8 cellular contexts compared by ENCODE assay signal in the genomic region with DNA sequence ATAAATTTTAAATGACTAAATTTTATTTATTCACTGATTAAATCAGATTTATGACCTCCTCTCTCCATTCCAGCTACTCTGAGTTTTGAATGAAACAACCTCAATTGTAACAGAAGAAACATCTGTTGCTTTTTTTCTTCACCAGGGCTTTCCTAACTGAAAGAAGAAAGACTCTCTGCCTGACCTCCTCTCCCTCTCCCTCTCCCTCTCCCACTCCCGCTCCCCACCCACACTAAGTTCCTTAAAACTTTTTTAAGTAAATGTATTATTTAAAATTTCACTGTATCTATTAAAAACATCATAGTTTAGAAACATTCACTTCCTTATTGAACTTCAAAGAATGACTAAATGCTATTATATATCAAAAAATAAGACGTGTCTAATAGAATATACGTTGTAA.
DNase-seq lines count a peak whose midpoint lies in the region; ATAC-seq and TF ChIP-seq lines count a peak whose summit lies in the region.

No MANE protein-coding gene starts in this region.

- H3K9me3 Mint-ChIP-seq in brain = no peaks in the 10 kb centered on the region

- DNase-seq in OCI-M2 (lab: John Stamatoyannopoulos, UW; ENCODE audit: unreplicated experiment) = no peak
- DNase-seq in ovary = no peak
- no peak for DNase-seq in NCI-H2029 treated with DMSO at 0.1 percent for 48 hours (lab: John Stamatoyannopoulos, UW)

- intact Hi-C loops in ovary (cut with DNase I) = no loop called here

- peaks cover 45% of the 10 kb centered on the region for H3K4me1 Mint-ChIP-seq in brain

- H3K9me3 ChIP-seq in BLaER1 = no peaks in the 10 kb centered on the region
- no peaks in the 10 kb centered on the region for H3K9me3 ChIP-seq in mononuclear cell (ENCODE audit: low read depth, low read length)
- no peaks in the 10 kb centered on the region for H3K9me3 ChIP-seq in ovary

- H3K36me3 ChIP-seq in BLaER1 (peaks cover 25% of the 10 kb centered on the region; the same call in 1 of the 2 replicates), ovary (no peaks in the 10 kb centered on the region)

- no peaks in the 10 kb centered on the region for H3K27me3 Mint-ChIP-seq in brain

- no peak for TF ChIP-seq EP300 in ovary (IDR thresholded peaks at IDR 0.05)

- TF ChIP-seq POLR2A in ovary (IDR thresholded peaks at IDR 0.05) = no peak

- no peaks in the 10 kb centered on the region for H3K27me3 ChIP-seq in BLaER1
- no peaks in the 10 kb centered on the region for H3K27me3 ChIP-seq in mononuclear cell (ENCODE audit: insufficient read depth, low read length)
- no peaks in the 10 kb centered on the region for H3K27me3 ChIP-seq in ovary

- peak overlapping the region; percentile 78 for H3K9ac ChIP-seq in BLaER1

- no peak overlapping the region for H3K27ac ChIP-seq in BLaER1
- no peak overlapping the region for H3K27ac ChIP-seq in ovary

- H3K4me1 ChIP-seq in BLaER1 (peaks cover 24% of the 10 kb centered on the region), mononuclear cell (ENCODE audit: insufficient read depth, low read length) (peaks cover 19% of the 10 kb centered on the region), ovary (ENCODE audit: insufficient read depth) (peaks cover 1% of the 10 kb centered on the region)

- peaks cover 16% of the 10 kb centered on the region for H3K36me3 Mint-ChIP-seq in brain

- H3K4me2 ChIP-seq in BLaER1 = peak overlapping the region; percentile 80

- ATAC-seq in HG02852 (IDR thresholded peaks at IDR 0.05; ENCODE audit: unreplicated experiment) = peak; percentile 7
- no peak for ATAC-seq in HG03342 (IDR thresholded peaks at IDR 0.05; ENCODE audit: unreplicated experiment)

- 2 to 6% (median 5%) methylated on average over 3 of the region's 3 CpGs for WGBS in ovary, 3 donors

- no peak for TF ChIP-seq CTCF in brain (conservative IDR thresholded peaks at IDR 0.05)
- TF ChIP-seq CTCF in ovary (IDR thresholded peaks at IDR 0.05) = no peak

- H3K4me3 ChIP-seq in BLaER1 (peak overlapping the region; percentile 69), mononuclear cell (ENCODE audit: low read length) (peak overlapping the region; percentile 41), ovary (no peak overlapping the region)

- H3K4me3 Mint-ChIP-seq in brain = peak overlapping the region; percentile 89 to 94 (median 92)

- no peaks in the 10 kb centered on the region for H4K20me1 ChIP-seq in BLaER1

- H3K27ac Mint-ChIP-seq in brain = peak overlapping the region; percentile 76 to 92 (median 86)
